Comparison of ENCODE assay signal across 22 cellular contexts in the genomic region with DNA sequence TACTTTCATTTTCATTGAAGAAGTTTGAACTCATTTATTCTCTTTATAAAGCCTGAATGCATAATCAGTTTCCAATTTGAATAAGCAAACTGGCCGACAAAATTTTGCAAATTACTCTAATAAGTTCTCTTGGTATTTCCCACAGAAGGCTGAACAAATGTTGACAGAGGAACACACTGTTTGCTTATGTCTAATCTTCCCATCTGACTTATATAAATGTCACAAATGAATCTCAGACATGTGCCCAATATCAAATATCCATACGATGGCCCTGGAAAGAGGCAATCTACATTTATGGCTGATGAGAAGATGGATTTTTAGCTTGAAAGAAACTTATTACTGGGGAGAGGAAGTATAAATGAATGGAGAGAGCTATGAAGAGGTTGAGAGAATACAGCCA.
DNase-seq lines count a peak whose midpoint lies in the region; ATAC-seq, FAIRE-seq and TF ChIP-seq lines count a peak whose summit lies in the region.
"Had no signal": no experiment of that assay in that cellular context is flagged by ENCODE, and none has a peak within 500 bp of the region (broad histone marks: within the 10 kb centered on the region; RNA-seq: fewer than 3 reads in every experiment).

No MANE protein-coding gene starts in this region.

- DNase-seq in NCI-H146 (lab: John Stamatoyannopoulos, UW) (peak; percentile 22), NCI-H146 treated with DMSO at 0.1 percent for 48 hours (lab: John Stamatoyannopoulos, UW; ENCODE audit: unreplicated experiment) (no peak), NCI-H526 (lab: John Stamatoyannopoulos, UW) (peak; percentile 81 to 90), left ventricle myocardium inferior (no peak), pancreas (no peak), HTR-8/SVneo (ENCODE audit: insufficient read length, low spot score) (no peak)
- DNase-seq: ACHN; BE2C; C1 segment of cervical spinal cord; CD4-positive, CD25-positive, alpha-beta regulatory T cell; CD8-positive, alpha-beta memory T cell; COR-L47; DMS 273 treated with DMSO at 0.1 percent for 48 hours; DND-41; EL; H9; KBM-7 had no signal

- no peak for TF ChIP-seq CTCF in VCaP (conservative IDR thresholded peaks at IDR 0.05)
- TF ChIP-seq CTCF in left ventricle myocardium inferior (IDR thresholded peaks at IDR 0.05; ENCODE audit: borderline replicate concordance) = no peak
- TF ChIP-seq CTCF in pancreas (IDR thresholded peaks at IDR 0.05) = no peak

- no peak overlapping the region for H3K4me3 ChIP-seq in HUES48 (ENCODE audit: low read depth, low read length)
- H3K4me3 ChIP-seq in left ventricle myocardium inferior = no peak overlapping the region
- H3K4me3 ChIP-seq in pancreas = no peak overlapping the region
- H3K4me3 ChIP-seq: GM12878 had no signal

- peaks cover 33% of the 10 kb centered on the region for H3K4me1 ChIP-seq in HUES48 (ENCODE audit: control insufficient read depth, insufficient read depth, low read length)
- H3K4me1 ChIP-seq in left ventricle myocardium inferior = peaks cover 30% of the 10 kb centered on the region
- no peaks in the 10 kb centered on the region for H3K4me1 ChIP-seq in pancreas
- H3K4me1 ChIP-seq: BE2C had no signal

- FAIRE-seq in pancreas (lab: Jason Lieb, UNC) (no peak), HTR-8/SVneo (lab: Jason Lieb, UNC) (no peak)
- FAIRE-seq: A204.1, GM12878, HepG2 had no signal

- H3K27ac ChIP-seq in HUES48 (ENCODE audit: low read depth, low read length) (peak overlapping the region; percentile 77), VCaP (peak overlapping the region; percentile 20; the same call in 1 of the 2 replicates), left ventricle myocardium inferior (replicated peaks) (no peak overlapping the region), pancreas (no peak overlapping the region)

- no peak for ATAC-seq in pancreas
- ATAC-seq: GM12878, HepG2 had no signal

- H3K9me3 ChIP-seq in HUES48 (ENCODE audit: control insufficient read depth, insufficient read depth, low read length) (no peaks in the 10 kb centered on the region), left ventricle myocardium inferior (replicated peaks) (no peaks in the 10 kb centered on the region), pancreas (no peaks in the 10 kb centered on the region)
- H3K9me3 ChIP-seq: BE2C had no signal

- intact Hi-C loops in left ventricle myocardium inferior (cut with micrococcal nuclease) = no loop called here
- intact Hi-C loops in pancreas (cut with DNase I) = no loop called here

- 14 to 16% methylated on average over 2 of the region's 2 CpGs for WGBS in pancreas, 2 donors

- H3K27me3 ChIP-seq in HUES48 (ENCODE audit: control insufficient read depth, insufficient read depth, low read length) (peaks cover 11% of the 10 kb centered on the region), left ventricle myocardium inferior (ENCODE audit: low read depth) (no peaks in the 10 kb centered on the region), pancreas (no peaks in the 10 kb centered on the region)
- H3K27me3 ChIP-seq: BE2C had no signal

- H3K9ac ChIP-seq in HUES48 (ENCODE audit: low read depth, low read length) = no peak overlapping the region

- no peaks in the 10 kb centered on the region for H3K36me3 ChIP-seq in HUES48 (ENCODE audit: control insufficient read depth, insufficient read depth, low read length)
- no peaks in the 10 kb centered on the region for H3K36me3 ChIP-seq in left ventricle myocardium inferior
- H3K36me3 ChIP-seq in pancreas = no peaks in the 10 kb centered on the region
- H3K36me3 ChIP-seq: BE2C had no signal

Comparison
In these comparisons a context has a peak if more than half of its experiments do, and no peak if none do; other contexts are left out.
1. DNase-seq: peak in NCI-H146 (single experiment) and NCI-H526 (2 of 2); none in NCI-H146 treated with DMSO at 0.1 percent for 48 hours (single experiment), left ventricle myocardium inferior (single experiment), pancreas (0 of 6) and HTR-8/SVneo (single experiment).
2. H3K27ac ChIP-seq: peak in HUES48 (single experiment) and VCaP (single experiment); none in left ventricle myocardium inferior (single experiment) and pancreas (0 of 4).